In the genomic region with DNA sequence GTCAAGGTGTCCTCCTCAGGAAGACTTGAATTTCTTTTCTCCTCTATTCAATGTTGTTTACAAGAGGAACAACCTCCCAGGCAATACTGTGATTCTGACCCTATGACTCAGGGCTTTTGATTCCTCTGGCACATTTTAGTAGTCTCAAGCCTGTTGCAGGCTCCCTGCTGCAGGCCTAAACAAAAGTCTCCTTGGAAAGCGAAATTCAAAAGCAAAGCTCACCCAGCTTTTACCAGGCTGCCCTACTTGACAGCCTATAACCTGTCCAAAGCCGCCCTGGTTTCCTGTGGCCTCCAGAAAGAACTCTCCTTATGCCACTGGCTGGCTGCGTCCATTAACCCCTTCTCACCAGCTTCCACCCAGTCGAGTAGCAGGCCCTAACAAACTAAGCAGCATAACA, we compare ENCODE assay signal across 10 cellular contexts. TPM values are rescaled to one million over a fixed set of nuclear protein-coding genes. Genes with fewer than 3 reads are reported as not detected.
DNase-seq lines count a peak whose midpoint lies in the region; ATAC-seq, FAIRE-seq and TF ChIP-seq lines count a peak whose summit lies in the region.
"Had no signal": no experiment of that assay in that cellular context is flagged by ENCODE, and none has a peak within 500 bp of the region (broad histone marks: within the 10 kb centered on the region; RNA-seq: fewer than 3 reads in every experiment).

No MANE protein-coding gene starts in this region.

- no peak overlapping the region for H4K5ac ChIP-seq in H1 (ENCODE audit: insufficient read length, low read depth, low read length)

- H3K4me1 ChIP-seq in A673 (ENCODE audit: insufficient read depth, low read length, poor library complexity, severe bottlenecking) (peaks cover 47% of the 10 kb centered on the region), H1 (replicated peaks in 1 of 4; ENCODE audit: control insufficient read depth in 3 of 4, insufficient read depth in 4 of 4, low read length in 3 of 4) (peaks cover 2 to 44% (median 26%) of the 10 kb centered on the region in 4 experiments)

- H3K36me3 ChIP-seq in A673 (ENCODE audit: insufficient read depth, low read length, poor library complexity, severe bottlenecking) (no peaks in the 10 kb centered on the region), MG63 (no peaks in the 10 kb centered on the region), H1 (ENCODE audit: control insufficient read depth in 2 of 4, insufficient read depth in 4 of 4, low read length in 3 of 4) (peaks cover 0 to 9% (median 1%) of the 10 kb centered on the region in 4 experiments; a peak in 3 of 8 replicates)

- H3K27me3 ChIP-seq in A673 (replicated peaks; ENCODE audit: insufficient read depth, low read depth, low read length, poor library complexity): no peaks in the 10 kb centered on the region
- H3K27me3 ChIP-seq in MG63: no peaks in the 10 kb centered on the region
- no peaks in the 10 kb centered on the region for H3K27me3 ChIP-seq in H1 (replicated peaks in 1 of 4; ENCODE audit: control insufficient read depth in 3 of 4, extremely low read depth in 1 of 4, insufficient read depth in 3 of 4, low read length in 3 of 4)

- H2AFZ ChIP-seq in H1 (ENCODE audit: low read length): no peak overlapping the region

- no peak overlapping the region for H2BK15ac ChIP-seq in H1 (ENCODE audit: low read length)

- H3K4me3 Mint-ChIP-seq in mesothelial cell of epicardium: no peak overlapping the region
- H3K4me3 Mint-ChIP-seq: T-helper 1 cell treated with Interleukin-12 subunit alpha and Interleukin-12 subunit beta and Interleukin-4 antibody, amounts not matched to agents 30 μg/mL and 1 μg/mL, for 36 hours had no signal

- no peak overlapping the region for H2AK5ac ChIP-seq in H1 (ENCODE audit: low read depth, low read length)

- no peak overlapping the region for H3K4ac ChIP-seq in H1 (replicated peaks; ENCODE audit: insufficient read length, low read depth, low read length)

- no peak overlapping the region for H4K91ac ChIP-seq in H1 (replicated peaks; ENCODE audit: insufficient read length, low read length)

- H2BK20ac ChIP-seq in H1 (ENCODE audit: low read length): no peak overlapping the region

- no peak overlapping the region for H3K4me3 ChIP-seq in A673 (ENCODE audit: low read depth, low read length, poor library complexity, severe bottlenecking)
- H3K4me3 ChIP-seq in MG63: no peak overlapping the region
- H3K4me3 ChIP-seq in H1 (ENCODE audit: extremely low read depth in 1 of 4, insufficient read depth in 2 of 4, low read depth in 3 of 4, low read length in 4 of 4): peak overlapping the region in 1 of 4 experiments; percentile 20; a peak in 1 of 8 replicates

- H3K79me2 ChIP-seq in H1 (ENCODE audit: control insufficient read depth in 1 of 2, insufficient read depth in 2 of 2, low read length in 2 of 2): peaks cover 0 to 80% of the 10 kb centered on the region in 2 experiments; a peak in 3 of 4 replicates

- H3K14ac ChIP-seq in H1 (ENCODE audit: insufficient read length): no peak overlapping the region

- TF ChIP-seq CTCF in A673 (conservative IDR thresholded peaks at IDR 0.05; ENCODE audit: low read depth, low read length) (no peak), H1 (IDR thresholded peaks at IDR 0.05; ENCODE audit: control extremely low read depth in 1 of 3, insufficient read depth in 1 of 3, low read depth in 1 of 3, low read length in 3 of 3) (no peak), mesothelial cell of epicardium (IDR thresholded peaks at IDR 0.05; ENCODE audit: unreplicated experiment) (no peak)

- POLR2A ChIA-PET in A673 (lab: Charles Lee; ENCODE audit: low non-redundant PET) (no interaction called here), H1 (lab: Charles Lee; ENCODE audit: partially characterized antibody) (interaction anchor here (0.6 to 7.7 kb wide), 2 partner anchors 13 to 107 kb away, joined by 3 to 89 read pairs; partner anchors contain the start of genes FGD6 and VEZT)

- CTCF ChIA-PET in A673 (lab: Charles Lee): no interaction called here
- CTCF ChIA-PET in H1 (lab: Charles Lee; ENCODE audit: partially characterized antibody): interaction anchor here (1.2 to 1.8 kb wide), 2 partner anchors 8 to 12 kb away, joined by 4 to 6 read pairs; partner anchors contain the start of genes FGD6 and VEZT

- peak overlapping the region; percentile 53 for H3K27ac ChIP-seq in A673 (ENCODE audit: low read depth, low read length, poor library complexity, severe bottlenecking)
- H3K27ac ChIP-seq in H1 (ENCODE audit: low read depth, low read length): peak overlapping the region; percentile 71; the same call in 1 of the 2 replicates

- peak overlapping the region; percentile 4 to 44; a peak in 2 of 4 replicates for H3K4me2 ChIP-seq in H1 (ENCODE audit: insufficient read depth in 1 of 2, low read depth in 2 of 2, low read length in 2 of 2)

- peak overlapping the region in 1 of 4 experiments; percentile 38; a peak in 2 of 7 replicates for H3K9ac ChIP-seq in H1 (replicated peaks in 1 of 4; ENCODE audit: extremely low read depth in 1 of 4, low read depth in 3 of 4, low read length in 3 of 4)

- peak overlapping the region; percentile 71 for H2BK5ac ChIP-seq in H1 (ENCODE audit: low read depth, low read length)

- no peaks in the 10 kb centered on the region for H3K27me3 Mint-ChIP-seq in mesothelial cell of epicardium (ENCODE audit: low read depth)

- H3K4me1 Mint-ChIP-seq in mesothelial cell of epicardium: peaks cover 45% of the 10 kb centered on the region

- ATAC-seq in GM18867 (IDR thresholded peaks at IDR 0.05; ENCODE audit: unreplicated experiment) (no peak), HG03378 (IDR thresholded peaks at IDR 0.05; ENCODE audit: unreplicated experiment) (no peak)

- TF ChIP-seq EP300 in H1 (IDR thresholded peaks at IDR 0.05; ENCODE audit: borderline replicate concordance in 1 of 2, low read depth in 2 of 2, low read length in 2 of 2): no peak

- H3K56ac ChIP-seq in H1 (replicated peaks; ENCODE audit: insufficient read length, low read depth, low read length): no peak overlapping the region

- H3K23ac ChIP-seq in H1 (ENCODE audit: insufficient read length): no peak overlapping the region

- no peak overlapping the region for H4K8ac ChIP-seq in H1 (ENCODE audit: extremely low read depth, insufficient read depth, low read length)

- peaks cover 11% of the 10 kb centered on the region for H3K36me3 Mint-ChIP-seq in mesothelial cell of epicardium

- no peak for TF ChIP-seq RAD21 in H1 (IDR thresholded peaks at IDR 0.05 in 1 of 2, conservative IDR thresholded peaks at IDR 0.05 in 1 of 2; ENCODE audit: low read depth in 2 of 2, low read length in 2 of 2)

- H3K18ac ChIP-seq in H1 (ENCODE audit: extremely low read depth, low read length): peak overlapping the region; percentile 54; the same call in 1 of the 2 replicates

- no peaks in the 10 kb centered on the region for H4K20me1 ChIP-seq in H1 (replicated peaks in 1 of 2; ENCODE audit: control insufficient read depth in 1 of 2, insufficient read depth in 2 of 2, low read length in 2 of 2)

- intact Hi-C loops in A673 (cut with micrococcal nuclease; ENCODE audit: unreplicated experiment): no loop called here

- BruUV-seq in A673 (replicated peaks; lab: Mats Ljungman, UMichigan): no TSS peak

- no peaks in the 10 kb centered on the region; the same call in 1 of the 2 replicates for H3K79me1 ChIP-seq in H1 (ENCODE audit: low read depth, low read length)

- H2BK12ac ChIP-seq in H1 (ENCODE audit: low read depth, low read length): peak overlapping the region; percentile 88

- TF ChIP-seq POLR2A in H1 (IDR thresholded peaks at IDR 0.05; ENCODE audit: control extremely low read depth in 1 of 2, low read depth in 2 of 2, low read length in 2 of 2): no peak

- peak overlapping the region; percentile 69 for H3K27ac Mint-ChIP-seq in mesothelial cell of epicardium
- H3K27ac Mint-ChIP-seq: T-helper 1 cell treated with Interleukin-12 subunit alpha and Interleukin-12 subunit beta and Interleukin-4 antibody, amounts not matched to agents 30 μg/mL and 1 μg/mL, for 36 hours had no signal

- H3K9me3 Mint-ChIP-seq in mesothelial cell of epicardium: no peaks in the 10 kb centered on the region
- H3K9me3 Mint-ChIP-seq: T-helper 1 cell treated with Interleukin-12 subunit alpha and Interleukin-12 subunit beta and Interleukin-4 antibody, amounts not matched to agents 30 μg/mL and 1 μg/mL, for 36 hours had no signal

- in situ Hi-C loops in G401 (cut with HindIII; ENCODE audit: low sequenced_read_pairs): no loop called here

- no peak for FAIRE-seq in H1 (lab: Jason Lieb, UNC)
- FAIRE-seq: G401.6 had no signal

- H2BK120ac ChIP-seq in H1 (replicated peaks; ENCODE audit: low read depth, low read length): no peak overlapping the region

- no peak for DNase-seq in A673 (ENCODE audit: low spot score)
- DNase-seq in MG63: peak; percentile 65
- DNase-seq in H1 (ENCODE audit: low read depth in 1 of 2, low spot score in 2 of 2): no peak
- no peak for DNase-seq in mesothelial cell of epicardium (ENCODE audit: low spot score in 2 of 2, unreplicated experiment in 2 of 2)
- no peak for DNase-seq in NCI-H1105 treated with DMSO at 0.1 percent for 48 hours (lab: John Stamatoyannopoulos, UW)
- no peak for DNase-seq in G401 (ENCODE audit: low spot score)

- H3K23me2 ChIP-seq in H1 (ENCODE audit: low read depth, low read length): no peaks in the 10 kb centered on the region

- WGBS in H1 (ENCODE audit: extremely low coverage in 1 of 2, insufficient coverage in 1 of 2, insufficient read length in 1 of 2, insufficient replicate concordance in 2 of 2, low coverage in 1 of 2, low lambda C conversion rate in 2 of 2, missing lambda C conversion rate in 1 of 2), 2 experiments: 23% methylated on average over 4 of the region's 4 CpGs; no CpG with 5 or more reads in 1 of the 2 experiments

- H3K9me3 ChIP-seq in A673 (ENCODE audit: low read depth, low read length, poor library complexity, severe bottlenecking) (no peaks in the 10 kb centered on the region), MG63 (no peaks in the 10 kb centered on the region), H1 (ENCODE audit: insufficient read depth in 2 of 2, low read depth in 1 of 2, low read length in 1 of 2) (no peaks in the 10 kb centered on the region)

RNA-seq across cellular contexts. Expression of gene FGD6, which starts 11.6 kb away (rescaled TPM):
- total RNA-seq in A673 (2021) (11.7 and 12.6 TPM in 2 replicates), mesothelial cell of epicardium (17.5 to 18.2 TPM (median 18.0 TPM) in 3 replicates)
- 0.40 and 0.91 TPM in 2 replicates for total RNA-seq in MG63 (2014; rRNA removed; shearing (Covaris generic); ENCODE audit: low replicate concordance)
- 22.4 and 24.3 TPM in 2 replicates for total RNA-seq in H1 (2021; fragmentation: NEBNext Ultra II Directional; extraction: Animal tissue kit (Norgen Biotek cat#: 25700))
- polyA plus RNA-seq in H1 (2011; rRNA removed): 5.8 and 12.2 TPM in 2 replicates
- polyA plus RNA-seq in H1 (2011; cell fraction: cytosol; rRNA removed): 8.6 TPM
- 5.5 TPM for polyA plus RNA-seq in H1 (2011; cell fraction: nucleus; rRNA removed)
- 7.4 to 12.5 TPM (median 9.1 TPM) in 4 replicates for polyA plus RNA-seq in H1 (2012, experiment 1 of 2)
- polyA plus RNA-seq in H1 (2012, experiment 2 of 2): 0.49 TPM
- 11.1 TPM for polyA plus RNA-seq in H1 (2013, experiment 1 of 2)
- 11.6 TPM for polyA plus RNA-seq in H1 (2013, experiment 2 of 2)
- polyA minus RNA-seq in H1 (2011; rRNA and poly(A)+ RNA removed): 18.2 and 35.8 TPM in 2 replicates
- 19.5 TPM for polyA minus RNA-seq in H1 (2011; cell fraction: cytosol; rRNA and poly(A)+ RNA removed)
- 65.5 TPM for polyA minus RNA-seq in H1 (2011; cell fraction: nucleus; rRNA and poly(A)+ RNA removed)
- total RNA-seq in G401 (2014; rRNA removed; shearing (Covaris generic)): 3.8 and 3.9 TPM in 2 replicates

RNA-seq across cellular contexts. Expression of gene VEZT, which starts 11.9 kb away (rescaled TPM):
- total RNA-seq in A673 (2021) (107 and 111 TPM in 2 replicates), mesothelial cell of epicardium (107 to 110 TPM (median 107 TPM) in 3 replicates)
- 26.4 and 31.4 TPM in 2 replicates for total RNA-seq in MG63 (2014; rRNA removed; shearing (Covaris generic); ENCODE audit: low replicate concordance)
- 51.1 and 56.1 TPM in 2 replicates for total RNA-seq in H1 (2021; fragmentation: NEBNext Ultra II Directional; extraction: Animal tissue kit (Norgen Biotek cat#: 25700))
- polyA plus RNA-seq in H1 (2011; rRNA removed): 24.3 and 44.0 TPM in 2 replicates
- 39.9 TPM for polyA plus RNA-seq in H1 (2011; cell fraction: cytosol; rRNA removed)
- 29.6 TPM for polyA plus RNA-seq in H1 (2011; cell fraction: nucleus; rRNA removed)
- 31.2 to 44.3 TPM (median 35.2 TPM) in 4 replicates for polyA plus RNA-seq in H1 (2012, experiment 1 of 2)
- polyA plus RNA-seq in H1 (2012, experiment 2 of 2): 2.4 TPM
- polyA plus RNA-seq in H1 (2013, experiment 1 of 2): 53.0 TPM
- 65.2 TPM for polyA plus RNA-seq in H1 (2013, experiment 2 of 2)
- polyA minus RNA-seq in H1 (2011; rRNA and poly(A)+ RNA removed): 93.7 and 111 TPM in 2 replicates
- polyA minus RNA-seq in H1 (2011; cell fraction: cytosol; rRNA and poly(A)+ RNA removed): 41.8 TPM
- polyA minus RNA-seq in H1 (2011; cell fraction: nucleus; rRNA and poly(A)+ RNA removed): 129 TPM
- total RNA-seq in G401 (2014; rRNA removed; shearing (Covaris generic)): 32.2 and 50.3 TPM in 2 replicates
